Comparison of ENCODE assay signal across 9 cellular contexts in the genomic region with DNA sequence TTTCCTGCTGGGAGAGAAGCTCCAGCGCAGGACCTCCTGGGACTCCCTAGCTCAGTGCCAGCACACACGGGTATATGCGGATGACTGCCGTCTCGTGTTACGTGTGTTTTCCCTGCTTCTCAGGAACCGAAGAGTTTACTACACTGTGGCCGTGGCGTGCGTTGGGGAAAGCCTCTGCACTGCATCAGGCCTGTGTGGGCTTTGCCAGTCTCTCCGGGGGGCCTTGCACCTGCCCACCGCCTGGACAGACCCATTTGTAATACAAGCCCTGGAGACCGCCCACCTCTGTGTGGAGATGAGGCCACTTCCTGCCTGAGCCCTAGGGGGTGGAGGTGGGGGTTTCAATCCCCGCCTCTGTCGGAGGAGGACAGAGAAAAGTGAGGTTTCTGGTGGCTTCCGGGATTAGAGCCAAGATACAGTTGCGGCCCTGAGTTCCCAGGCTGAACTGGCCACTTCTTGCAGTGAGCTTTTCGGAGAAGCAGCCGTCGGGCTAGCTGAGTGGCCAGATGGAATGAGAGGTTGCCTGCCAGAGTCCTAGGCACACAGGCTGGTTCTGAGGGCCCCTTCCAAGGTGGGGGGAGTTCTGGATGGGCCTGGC. TPM values are rescaled to one million over a fixed set of nuclear protein-coding genes. Genes with fewer than 3 reads are reported as not detected.
DNase-seq lines count a peak whose midpoint lies in the region; ATAC-seq and TF ChIP-seq lines count a peak whose summit lies in the region.
"Had no signal": no experiment of that assay in that cellular context is flagged by ENCODE, and none has a peak within 500 bp of the region (broad histone marks: within the 10 kb centered on the region; RNA-seq: fewer than 3 reads in every experiment).

No MANE protein-coding gene starts in this region.

- peak overlapping the region; percentile 60 for H3K27ac ChIP-seq in muscle layer of colon (ENCODE audit: low read depth, low read length)

- H3K4me3 ChIP-seq in muscle layer of colon (ENCODE audit: low read depth in 1 of 2, low read length in 2 of 2), result no peak overlapping the region

- in situ Hi-C loops in GM18951 (cut with MboI; ENCODE audit: low sequenced_read_pairs, unreplicated experiment), result no loop called here

- peaks cover 93% of the 10 kb centered on the region for H3K4me1 Mint-ChIP-seq in CD14-positive monocyte
- H3K4me1 Mint-ChIP-seq in activated naive CD4-positive, alpha-beta T cell treated with anti-CD3 and anti-CD28 coated beads, Interleukin-2, amount 50 U/mL, for 24 hours, result peaks cover 60% of the 10 kb centered on the region

- H3K9me3 Mint-ChIP-seq in CD14-positive monocyte, result peaks cover 0 to 9% (median 0%) of the 10 kb centered on the region in 7 donors
- H3K9me3 Mint-ChIP-seq in activated naive CD4-positive, alpha-beta T cell treated with anti-CD3 and anti-CD28 coated beads, Interleukin-2, amount 50 U/mL, for 24 hours, result no peaks in the 10 kb centered on the region

- H3K4me3 Mint-ChIP-seq in CD14-positive monocyte, result peak overlapping the region; percentile 70 to 80
- H3K4me3 Mint-ChIP-seq in activated naive CD4-positive, alpha-beta T cell treated with anti-CD3 and anti-CD28 coated beads, Interleukin-2, amount 50 U/mL, for 24 hours, result peak overlapping the region; percentile 39

- H3K36me3 Mint-ChIP-seq in CD14-positive monocyte, result peaks cover 16 to 20% of the 10 kb centered on the region in 2 donors
- H3K36me3 Mint-ChIP-seq in activated naive CD4-positive, alpha-beta T cell treated with anti-CD3 and anti-CD28 coated beads, Interleukin-2, amount 50 U/mL, for 24 hours, result peaks cover 1% of the 10 kb centered on the region

- DNase-seq in CD14-positive monocyte (ENCODE audit: low spot score), result no peak
- DNase-seq in NCI-H345 treated with DMSO at 0.1 percent for 48 hours (lab: John Stamatoyannopoulos, UW; ENCODE audit: unreplicated experiment), result peak; percentile 96
- no peak for DNase-seq in dedifferentiated amniotic fluid mesenchymal stem cell (ENCODE audit: extremely low spot score)
- no peak for DNase-seq in HCEC 1CT

- H3K9me3 ChIP-seq in muscle layer of colon (ENCODE audit: low read length), result no peaks in the 10 kb centered on the region

- peak; percentile 37 for TF ChIP-seq POLR2A in GM18951 (IDR thresholded peaks at IDR 0.05; ENCODE audit: extremely low read depth, insufficient read depth, insufficient read length)

- intact Hi-C loops in CD14-positive monocyte (cut with micrococcal nuclease), result loop anchor here (2.0 to 5.0 kb wide), 4 partner anchors 13 to 42 kb away; no protein-coding TSS in a partner anchor

- peaks cover 55% of the 10 kb centered on the region for H3K4me1 ChIP-seq in muscle layer of colon (ENCODE audit: insufficient read depth, low read length)

- H3K27me3 ChIP-seq in muscle layer of colon (ENCODE audit: control insufficient read depth in 1 of 2, insufficient read depth in 2 of 2, low read length in 2 of 2), result no peaks in the 10 kb centered on the region

- H3K36me3 ChIP-seq in muscle layer of colon (ENCODE audit: insufficient read depth, low read length), result no peaks in the 10 kb centered on the region

- ATAC-seq in HG03064 (IDR thresholded peaks at IDR 0.05; ENCODE audit: low read depth, unreplicated experiment), result peak; percentile 57
- ATAC-seq: left colon had no signal

- H3K27ac Mint-ChIP-seq in CD14-positive monocyte, result peak overlapping the region; percentile 94 to 97 (median 95)
- H3K27ac Mint-ChIP-seq in activated naive CD4-positive, alpha-beta T cell treated with anti-CD3 and anti-CD28 coated beads, Interleukin-2, amount 50 U/mL, for 24 hours, result no peak overlapping the region

- H3K27me3 Mint-ChIP-seq in CD14-positive monocyte (ENCODE audit: low read depth in 3 of 3), result peaks cover 1 to 3% (median 2%) of the 10 kb centered on the region in 3 donors
- no peaks in the 10 kb centered on the region for H3K27me3 Mint-ChIP-seq in activated naive CD4-positive, alpha-beta T cell treated with anti-CD3 and anti-CD28 coated beads, Interleukin-2, amount 50 U/mL, for 24 hours

- TF ChIP-seq CTCF in CD14-positive monocyte (IDR thresholded peaks at IDR 0.05), result no peak

- no peak overlapping the region for H3K9ac ChIP-seq in muscle layer of colon (ENCODE audit: low read length)

RNA-seq across cellular contexts. Expression of a gene that starts 43.4 kb away (rescaled TPM):
- polyA plus RNA-seq in CD14-positive monocyte, result under 1 TPM; 0.67 to 0.86 TPM
